Comparison of ENCODE assay signal across 16 cellular contexts in genomic region chr10:14022052-14022451, GRCh38.
"Had no signal": no experiment of that assay in that cellular context is flagged by ENCODE, and none has a peak within 500 bp of the region (broad histone marks: within the 10 kb centered on the region; RNA-seq: fewer than 3 reads in every experiment).

No MANE protein-coding gene starts in this region.

- H3K4me1 Mint-ChIP-seq: natural killer cell had no signal

- FAIRE-seq: endothelial cell of umbilical vein had no signal

- H3K27ac ChIP-seq: suprapubic skin, vagina, VCaP had no signal

- H3K36me3 ChIP-seq: suprapubic skin, vagina had no signal

- H3K4me3 Mint-ChIP-seq: activated naive CD8-positive, alpha-beta T cell treated with anti-CD3 and anti-CD28 coated beads for 36 hours; natural killer cell; stimulated activated naive CD8-positive, alpha-beta T cell treated with anti-CD3 and anti-CD28 coated beads, Interleukin-15, amount 100 ng/mL, for 72 hours had no signal

- DNase-seq: activated CD4-positive, alpha-beta T cell treated with anti-CD3 and anti-CD28 coated beads, Interleukin-2, amount 50 U/mL, for 48 hours; activated gamma-delta T cell treated with Interleukin-2 at 50 U/mL for 16 hours; activated naive CD8-positive, alpha-beta T cell treated with anti-CD3 and anti-CD28 coated beads for 36 hours; amniotic stem cell; dermis blood vessel endothelial cell; effector memory CD4-positive, alpha-beta T cell; natural killer cell; stimulated activated CD4-positive, alpha-beta T cell treated with anti-CD3 and anti-CD28 coated beads, Interleukin-2, amount 100 ng/mL, for 24 hours; stimulated activated naive CD8-positive, alpha-beta T cell treated with anti-CD3 and anti-CD28 coated beads, Interleukin-15, amount 100 ng/mL, for 72 hours; T-helper 2 cell; trophoblast cell had no signal

- H3K36me3 Mint-ChIP-seq: natural killer cell had no signal

- H3K27me3 ChIP-seq: suprapubic skin, vagina had no signal

- ATAC-seq: natural killer cell; stimulated activated naive CD8-positive, alpha-beta T cell treated with anti-CD3 and anti-CD28 coated beads, Interleukin-15, amount 100 ng/mL, for 72 hours had no signal

- H3K9me3 ChIP-seq: suprapubic skin, vagina had no signal

- H3K27ac Mint-ChIP-seq: activated naive CD8-positive, alpha-beta T cell treated with anti-CD3 and anti-CD28 coated beads for 36 hours; natural killer cell; progenitor cell of endocrine pancreas had no signal
